ENCODE assay signal across 9 cellular contexts in the genomic region with DNA sequence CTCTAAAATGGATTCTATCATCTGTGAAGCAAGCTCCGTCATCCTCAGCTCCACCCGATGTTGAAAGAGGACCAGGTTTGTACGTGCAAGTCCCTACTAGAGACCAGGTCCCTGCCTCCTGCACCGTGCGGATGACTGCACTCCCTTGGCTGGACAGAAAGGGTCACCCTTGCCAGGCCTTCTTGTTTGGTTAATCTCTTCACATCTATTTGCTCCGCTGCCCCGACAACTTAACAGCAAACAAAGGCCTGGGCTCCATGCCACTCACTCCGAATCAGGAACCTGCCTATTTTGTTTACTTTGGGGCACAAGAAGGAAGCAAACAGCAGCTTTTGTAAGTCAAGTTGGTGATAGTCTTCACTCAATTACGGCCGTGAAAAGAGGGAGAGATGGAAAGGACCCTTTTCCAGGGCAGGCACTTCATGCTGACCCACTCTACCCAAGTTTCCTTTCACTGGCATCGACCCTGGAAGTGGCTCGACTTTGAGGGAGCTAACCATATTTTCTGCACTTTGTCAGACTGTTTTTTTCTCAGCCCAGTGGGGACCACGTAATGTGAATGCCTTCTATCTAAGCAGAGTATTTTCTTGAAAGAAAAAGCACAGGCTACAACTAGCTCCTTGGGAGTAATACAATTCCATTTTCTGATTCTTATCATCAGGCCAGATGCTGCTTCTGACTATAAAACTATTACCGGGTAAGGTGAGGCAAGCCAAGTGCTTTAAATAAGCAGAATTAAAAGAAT.
DNase-seq lines count a peak whose midpoint lies in the region; ATAC-seq and TF ChIP-seq lines count a peak whose summit lies in the region.
"Had no signal": no experiment of that assay in that cellular context is flagged by ENCODE, and none has a peak within 500 bp of the region (broad histone marks: within the 10 kb centered on the region; RNA-seq: fewer than 3 reads in every experiment).

No MANE protein-coding gene starts in this region.

- H3K27me3 ChIP-seq in stomach smooth muscle (ENCODE audit: control insufficient read depth in 1 of 2, insufficient read depth in 2 of 2, low read length in 2 of 2) = no peaks in the 10 kb centered on the region

- H3K27ac ChIP-seq in stomach smooth muscle (ENCODE audit: low read length) = peak overlapping the region; percentile 24

- ATAC-seq in HG02852 (IDR thresholded peaks at IDR 0.05; ENCODE audit: unreplicated experiment) = no peak
- ATAC-seq in GM18519 (IDR thresholded peaks at IDR 0.05; ENCODE audit: low FRiP score, unreplicated experiment) = no peak
- ATAC-seq: effector memory CD8-positive, alpha-beta T cell had no signal

- TF ChIP-seq CTCF in astrocyte of the spinal cord (IDR thresholded peaks at IDR 0.05; ENCODE audit: low read depth, low read length) = peak; percentile 2

- no peaks in the 10 kb centered on the region for H3K9me3 ChIP-seq in stomach smooth muscle (ENCODE audit: control insufficient read depth in 2 of 2, low read length in 2 of 2)

- peaks cover 11% of the 10 kb centered on the region for H3K4me1 ChIP-seq in stomach smooth muscle (ENCODE audit: control insufficient read depth, insufficient read depth, low read length)

- H3K4me3 ChIP-seq in astrocyte of the spinal cord (ENCODE audit: low read depth, low read length) (no peak overlapping the region), stomach smooth muscle (ENCODE audit: low read length in 2 of 2) (peak overlapping the region in 1 of 2 donors; percentile 55)

- no peaks in the 10 kb centered on the region for H3K36me3 ChIP-seq in stomach smooth muscle (ENCODE audit: control insufficient read depth in 2 of 2, insufficient read depth in 2 of 2, low read length in 2 of 2)

- DNase-seq in NCI-H1105 treated with DMSO at 0.1 percent for 48 hours (lab: John Stamatoyannopoulos, UW) (peak; percentile 90), astrocyte of the spinal cord (ENCODE audit: low read depth, low spot score) (peak; percentile 46), kidney tubule cell (ENCODE audit: low spot score) (peak; percentile 63), hepatic stellate cell (ENCODE audit: low spot score) (no peak), NOMO-1 (lab: John Stamatoyannopoulos, UW; ENCODE audit: unreplicated experiment in 2 of 2) (no peak)
- DNase-seq: effector memory CD8-positive, alpha-beta T cell had no signal

- in situ Hi-C loops in astrocyte of the spinal cord (cut with HindIII; ENCODE audit: low sequenced_read_pairs) = no loop called here

- H3K9ac ChIP-seq in stomach smooth muscle (ENCODE audit: low read length in 2 of 2) = peak overlapping the region in 1 of 2 donors; percentile 29

Comparison
In these comparisons a context has a peak if more than half of its experiments do, and no peak if none do; other contexts are left out.
1. DNase-seq: peak in NCI-H1105 treated with DMSO at 0.1 percent for 48 hours (single experiment), astrocyte of the spinal cord (single experiment) and kidney tubule cell (single experiment); none in hepatic stellate cell (single experiment) and NOMO-1 (0 of 2).